In the genomic region with DNA sequence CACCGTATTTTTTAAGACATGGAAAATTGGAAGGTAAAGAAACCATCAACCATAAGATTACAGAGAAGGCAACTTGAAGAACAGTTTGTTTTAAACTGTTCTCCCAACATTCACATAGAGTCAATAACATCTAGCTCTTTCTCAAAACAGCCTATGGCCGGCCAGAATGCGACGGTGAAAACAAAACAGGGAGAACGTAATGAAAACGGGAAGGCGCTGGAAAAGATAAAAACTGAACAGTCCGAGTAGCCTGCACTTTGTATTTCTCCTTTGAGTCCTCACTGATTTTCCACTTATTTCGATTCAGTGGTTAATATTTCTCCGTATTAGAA, we compare ENCODE assay signal across 8 cellular contexts. TPM values are rescaled to one million over a fixed set of nuclear protein-coding genes. Genes with fewer than 3 reads are reported as not detected.
A peak's percentile ranks its signal among the peaks of the same experiment; 100 is the strongest.
DNase-seq lines count a peak whose midpoint lies in the region; ATAC-seq, FAIRE-seq and TF ChIP-seq lines count a peak whose summit lies in the region.

No MANE protein-coding gene starts in this region.

- ATAC-seq in psoas muscle (no peak), GM19452 (IDR thresholded peaks at IDR 0.05; ENCODE audit: unreplicated experiment) (no peak), GM18505 (IDR thresholded peaks at IDR 0.05; ENCODE audit: unreplicated experiment) (no peak)

- peak overlapping the region; percentile 87 for H3K4me3 ChIP-seq in SK-N-MC
- H3K4me3 ChIP-seq in fibroblast of pulmonary artery (replicated peaks; ENCODE audit: low read depth, low read length): peak overlapping the region; percentile 99
- peak overlapping the region; percentile 87 for H3K4me3 ChIP-seq in psoas muscle

- H3K36me3 ChIP-seq in SK-N-MC (ENCODE audit: insufficient read depth, low read length): no peaks in the 10 kb centered on the region
- H3K36me3 ChIP-seq in psoas muscle (ENCODE audit: insufficient read depth in 1 of 2, low read depth in 1 of 2): no peaks in the 10 kb centered on the region

- no peaks in the 10 kb centered on the region for H3K27me3 ChIP-seq in psoas muscle (ENCODE audit: insufficient read depth in 3 of 3, low read length in 2 of 3)

- no peak overlapping the region for H3K27ac ChIP-seq in SK-N-MC
- peak overlapping the region; percentile 86 for H3K27ac ChIP-seq in psoas muscle

- FAIRE-seq in GM12892 (lab: Jason Lieb, UNC): peak; percentile 38

- peak overlapping the region; percentile 78 for H3K9ac ChIP-seq in SK-N-MC (ENCODE audit: insufficient read length)

- WGBS in psoas muscle, 3 donors: 1% methylated on average over 10 of the region's 10 CpGs

- H3K4me1 ChIP-seq in psoas muscle: peaks cover 14% of the 10 kb centered on the region

- DNase-seq in GM12892 (ENCODE audit: insufficient read length): no peak
- no peak for DNase-seq in SK-N-MC (ENCODE audit: low read depth, low spot score)
- no peak for DNase-seq in fibroblast of pulmonary artery (ENCODE audit: low read depth)
- no peak for DNase-seq in psoas muscle
- DNase-seq in ACHN: no peak
- DNase-seq in GF-D8 (lab: John Stamatoyannopoulos, UW): no peak

- H3K9me3 ChIP-seq in SK-N-MC (ENCODE audit: low read depth, low read length) (no peaks in the 10 kb centered on the region), psoas muscle (no peaks in the 10 kb centered on the region)

- intact Hi-C loops in psoas muscle (cut with DNase I): loop anchor here (5.0 kb wide), 2 partner anchors 62 to 67 kb away; partner anchors contain the start of gene MCU (in 1 of the 2)

- in situ Hi-C loops in ACHN (cut with HindIII; ENCODE audit: low pct_ligation_motif_present, low pct_unique_long_range_greater_than_20kb, low sequenced_read_pairs): no loop called here

- TF ChIP-seq POLR2A in GM12892 (IDR thresholded peaks at IDR 0.05; ENCODE audit: low read depth, low read length) (no peak), GM18505 (IDR thresholded peaks at IDR 0.05; ENCODE audit: borderline replicate concordance, extremely low read depth, insufficient read depth, insufficient read length) (no peak)

- TF ChIP-seq CTCF in fibroblast of pulmonary artery (IDR thresholded peaks at IDR 0.05; ENCODE audit: low read length, missing control alignments): no peak
- no peak for TF ChIP-seq CTCF in psoas muscle (IDR thresholded peaks at IDR 0.05)

RNA-seq across cellular contexts. Expression of gene MICU1, which starts 0.6 kb away (rescaled TPM):
- polyA plus RNA-seq in GM12892 (2012; ENCODE audit: missing spikeins): 21.8 TPM
- 10 to 100 TPM; 37.3 to 57.8 (median 46.6) TPM for total RNA-seq in psoas muscle
- polyA plus RNA-seq in psoas muscle: 10 to 100 TPM; 31.0 to 34.8 (median 33.5) TPM
